Comparison of ENCODE assay signal across 21 cellular contexts in genomic region chr5:56703962-56704361, GRCh38.
"Had no signal": no experiment of that assay in that cellular context is flagged by ENCODE, and none has a peak within 500 bp of the region (broad histone marks: within the 10 kb centered on the region; RNA-seq: fewer than 3 reads in every experiment).

No MANE protein-coding gene starts in this region.

- H3K4me1 ChIP-seq: gastrocnemius medialis, psoas muscle, right lobe of liver, transverse colon had no signal

- H3K27ac Mint-ChIP-seq: dendritic cell treated with granulocyte-macrophage colony-stimulating factor and Interleukin-4, amounts not matched to agents 40 ng/mL and 50 ng/mL, for 4 days; effector memory CD8-positive, alpha-beta T cell; natural killer cell treated with Interleukin-12 subunit alpha and Interleukin-12 subunit beta and Interleukin-15 and Interleukin-18, amount 100 ng/mL, for 72 hours had no signal

- H3K36me3 Mint-ChIP-seq: natural killer cell treated with Interleukin-12 subunit alpha and Interleukin-12 subunit beta and Interleukin-15 and Interleukin-18, amount 100 ng/mL, for 72 hours had no signal

- H3K27me3 Mint-ChIP-seq: dendritic cell treated with granulocyte-macrophage colony-stimulating factor and Interleukin-4, amounts not matched to agents 40 ng/mL and 50 ng/mL, for 4 days had no signal

- H3K27me3 ChIP-seq: esophagus muscularis mucosa, gastrocnemius medialis, right lobe of liver, spleen, stomach, transverse colon had no signal

- H3K27ac ChIP-seq: epithelial cell of prostate, esophagus muscularis mucosa, gastrocnemius medialis, heart right ventricle, psoas muscle, right lobe of liver, spleen, stomach, thoracic aorta, transverse colon had no signal

- H3K4me3 ChIP-seq: esophagus muscularis mucosa, gastrocnemius medialis, heart right ventricle, psoas muscle, right lobe of liver, spleen, stomach, thoracic aorta, transverse colon had no signal

- H3K9me3 ChIP-seq: esophagus muscularis mucosa, gastrocnemius medialis, heart right ventricle, psoas muscle, right lobe of liver, spleen, stomach, thoracic aorta, transverse colon had no signal

- H3K4me3 Mint-ChIP-seq: dendritic cell treated with granulocyte-macrophage colony-stimulating factor and Interleukin-4, amounts not matched to agents 40 ng/mL and 50 ng/mL, for 4 days; effector memory CD8-positive, alpha-beta T cell; natural killer cell treated with Interleukin-12 subunit alpha and Interleukin-12 subunit beta and Interleukin-15 and Interleukin-18, amount 100 ng/mL, for 72 hours had no signal

- ATAC-seq: effector memory CD8-positive, alpha-beta T cell; gastrocnemius medialis; heart right ventricle; natural killer cell treated with Interleukin-12 subunit alpha and Interleukin-12 subunit beta and Interleukin-15 and Interleukin-18, amount 100 ng/mL, for 72 hours; psoas muscle; right lobe of liver had no signal

- DNase-seq: effector memory CD8-positive, alpha-beta T cell; gastrocnemius medialis; heart right ventricle; hypothalamus; kidney glomerular epithelial cell; psoas muscle; retina; right lobe of liver; spleen; stimulated activated CD4-positive, alpha-beta T cell treated with anti-CD3 and anti-CD28 coated beads, Interleukin-15, amount 100 ng/mL, for 24 hours; stimulated activated CD4-positive, alpha-beta T cell treated with anti-CD3 and anti-CD28 coated beads, Interleukin-1b, Interleukin-23, amount 100 ng/mL, for 48 hours; stimulated activated CD4-positive, alpha-beta T cell treated with anti-CD3 and anti-CD28 coated beads, Interleukin-4, amount 100 ng/mL, for 24 hours; stimulated activated naive CD4-positive, alpha-beta T cell; stomach; substantia nigra; transverse colon had no signal

- H3K9me3 Mint-ChIP-seq: effector memory CD8-positive, alpha-beta T cell; natural killer cell treated with Interleukin-12 subunit alpha and Interleukin-12 subunit beta and Interleukin-15 and Interleukin-18, amount 100 ng/mL, for 72 hours had no signal

- H3K36me3 ChIP-seq: esophagus muscularis mucosa, gastrocnemius medialis, heart right ventricle, right lobe of liver, spleen, stomach, thoracic aorta, transverse colon had no signal
